ENCODE assay signal across 14 cellular contexts in the genomic region with DNA sequence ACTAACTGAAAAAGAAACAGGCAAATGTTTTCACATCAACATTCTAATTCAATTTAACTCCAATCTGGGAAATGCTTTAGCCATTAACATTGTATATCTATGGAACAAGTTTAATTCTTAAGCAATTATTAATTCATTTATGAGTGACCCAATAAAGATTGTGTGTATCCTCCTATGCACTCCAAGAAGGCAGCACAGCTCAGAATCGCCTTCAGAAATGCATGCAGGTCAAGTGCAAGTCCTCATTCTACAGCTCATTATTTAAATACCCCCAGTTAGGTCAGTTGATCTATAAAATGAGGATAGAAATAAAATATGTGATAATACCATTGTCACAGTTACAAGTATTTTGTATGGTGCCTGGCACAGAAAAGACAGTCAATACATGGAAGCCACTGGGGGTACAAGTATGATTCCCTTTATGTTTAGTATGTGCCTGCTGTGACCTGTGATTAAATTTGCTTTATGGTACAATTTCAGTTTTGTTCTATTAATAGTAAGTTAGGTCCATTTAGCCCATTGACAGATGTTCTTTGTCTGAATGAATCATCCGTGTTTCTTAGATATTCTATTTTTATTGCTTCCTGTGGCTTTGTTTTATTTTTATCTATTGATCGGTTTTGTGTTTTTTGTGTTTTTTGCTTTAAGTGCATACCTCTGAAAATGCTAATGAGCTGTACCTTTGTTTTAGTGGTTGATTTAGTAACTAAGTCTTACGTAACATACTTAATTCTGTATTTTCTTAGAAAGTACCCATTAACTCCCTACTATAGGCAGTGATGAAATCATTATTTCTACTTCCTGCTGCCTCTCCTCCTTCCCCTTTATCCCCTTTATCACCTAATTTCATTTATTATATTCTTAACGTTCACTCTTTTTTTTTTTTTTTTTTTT. TPM values are rescaled to one million over a fixed set of nuclear protein-coding genes. Genes with fewer than 3 reads are reported as not detected.
A peak's percentile ranks its signal among the peaks of the same experiment; 100 is the strongest.
DNase-seq lines count a peak whose midpoint lies in the region; ATAC-seq and TF ChIP-seq lines count a peak whose summit lies in the region.
"Had no signal": no experiment of that assay in that cellular context is flagged by ENCODE, and none has a peak within 500 bp of the region (broad histone marks: within the 10 kb centered on the region; RNA-seq: fewer than 3 reads in every experiment).

No MANE protein-coding gene starts in this region.

- no peak overlapping the region for H3K27ac Mint-ChIP-seq in activated CD8-positive, alpha-beta memory T cell treated with anti-CD3 and anti-CD28 coated beads, Interleukin-2, amount 10 ng/mL, durations not matched to agents 7 days and 5 days

- no peak overlapping the region for H3K9ac ChIP-seq in KMS-11

- peak overlapping the region; percentile 65 for H3K4me2 ChIP-seq in KMS-11

- H3K9me3 ChIP-seq in left ventricle myocardium inferior (replicated peaks) = peaks cover 18% of the 10 kb centered on the region
- H3K9me3 ChIP-seq: SJCRH30 had no signal

- H3K27ac ChIP-seq in KMS-11 (peak overlapping the region; percentile 69), left ventricle myocardium inferior (replicated peaks) (no peak overlapping the region)
- H3K27ac ChIP-seq: SJCRH30 had no signal

- H3K27me3 Mint-ChIP-seq in activated CD8-positive, alpha-beta memory T cell treated with anti-CD3 and anti-CD28 coated beads, Interleukin-2, amount 10 ng/mL, durations not matched to agents 7 days and 5 days = peaks cover 3% of the 10 kb centered on the region

- no peaks in the 10 kb centered on the region for H3K27me3 ChIP-seq in KMS-11 (ENCODE audit: insufficient read depth, low read depth)
- H3K27me3 ChIP-seq in left ventricle myocardium inferior (ENCODE audit: low read depth) = peaks cover 39% of the 10 kb centered on the region

- H4K20me1 ChIP-seq in KMS-11 (ENCODE audit: insufficient read depth) = no peaks in the 10 kb centered on the region

- peak; percentile 69 for ATAC-seq in HG02642 (IDR thresholded peaks at IDR 0.05; ENCODE audit: poor library complexity, unreplicated experiment)
- no peak for ATAC-seq in activated CD8-positive, alpha-beta memory T cell treated with anti-CD3 and anti-CD28 coated beads, Interleukin-2, amount 10 ng/mL, durations not matched to agents 7 days and 5 days
- ATAC-seq: HCT116, left cardiac atrium had no signal

- no peaks in the 10 kb centered on the region for H3K9me3 Mint-ChIP-seq in activated CD8-positive, alpha-beta memory T cell treated with anti-CD3 and anti-CD28 coated beads, Interleukin-2, amount 10 ng/mL, durations not matched to agents 7 days and 5 days (ENCODE audit: low read depth)

- H3K4me3 ChIP-seq in KMS-11 (IDR thresholded peaks at IDR 0.05; ENCODE audit: insufficient read depth, low read depth, low read length) (no peak overlapping the region), left ventricle myocardium inferior (no peak overlapping the region)
- H3K4me3 ChIP-seq: SJCRH30 had no signal

- H3K79me2 ChIP-seq in KMS-11 (ENCODE audit: insufficient read depth, low read depth) = no peaks in the 10 kb centered on the region

- intact Hi-C loops in left ventricle myocardium inferior (cut with micrococcal nuclease) = no loop called here

- H3K4me1 ChIP-seq in KMS-11 (ENCODE audit: low read depth, poor library complexity, severe bottlenecking) (peaks cover 84% of the 10 kb centered on the region), left ventricle myocardium inferior (no peaks in the 10 kb centered on the region)
- H3K4me1 ChIP-seq: SJCRH30 had no signal

- no peak overlapping the region for H2AFZ ChIP-seq in KMS-11 (ENCODE audit: low read depth)

- no peaks in the 10 kb centered on the region for H3K4me1 Mint-ChIP-seq in activated CD8-positive, alpha-beta memory T cell treated with anti-CD3 and anti-CD28 coated beads, Interleukin-2, amount 10 ng/mL, durations not matched to agents 7 days and 5 days

- H3K36me3 Mint-ChIP-seq in activated CD8-positive, alpha-beta memory T cell treated with anti-CD3 and anti-CD28 coated beads, Interleukin-2, amount 10 ng/mL, durations not matched to agents 7 days and 5 days = no peaks in the 10 kb centered on the region

- no peaks in the 10 kb centered on the region for H3K36me3 ChIP-seq in KMS-11 (ENCODE audit: insufficient read depth)
- H3K36me3 ChIP-seq in left ventricle myocardium inferior = no peaks in the 10 kb centered on the region
- H3K36me3 ChIP-seq: SJCRH30 had no signal

- H3K4me3 Mint-ChIP-seq in activated CD8-positive, alpha-beta memory T cell treated with anti-CD3 and anti-CD28 coated beads, Interleukin-2, amount 10 ng/mL, durations not matched to agents 7 days and 5 days = no peak overlapping the region

- TF ChIP-seq CTCF in KMS-11 (conservative IDR thresholded peaks at IDR 0.05; ENCODE audit: low read depth, low read length) (no peak), left ventricle myocardium inferior (IDR thresholded peaks at IDR 0.05; ENCODE audit: borderline replicate concordance) (no peak)

- CTCF ChIA-PET in activated CD8-positive, alpha-beta memory T cell treated with anti-CD3 and anti-CD28 coated beads, Interleukin-2, amount 10 ng/mL, durations not matched to agents 7 days and 5 days (lab: Charles Lee) = no interaction called here

- peak; percentile 14 for DNase-seq in GM19238 (ENCODE audit: insufficient read length, low spot score)
- DNase-seq in myocyte (ENCODE audit: low read depth) = peak; percentile 10
- DNase-seq in left ventricle myocardium inferior = no peak
- no peak for DNase-seq in amniotic stem cell (lab: John Stamatoyannopoulos, UW)
- no peak for DNase-seq in NCI-H526 treated with DMSO at 0.1 percent for 48 hours (lab: John Stamatoyannopoulos, UW)
- no peak for DNase-seq in activated CD8-positive, alpha-beta memory T cell treated with anti-CD3 and anti-CD28 coated beads, Interleukin-2, amount 10 ng/mL, durations not matched to agents 7 days and 5 days
- DNase-seq: activated CD8-positive, alpha-beta memory T cell treated with anti-CD3 and anti-CD28 coated beads for 24 hours; left cardiac atrium; NCI-H1048; posterior cingulate gyrus; SJCRH30 had no signal

RNA-seq across cellular contexts. Expression of a gene that starts 42.8 kb away (rescaled TPM):
- total RNA-seq in myocyte = not detected in 2 replicates
- polyA plus RNA-seq in myocyte (2012) = 0.04 TPM
- total RNA-seq in left ventricle myocardium inferior = 4.5 TPM
- total RNA-seq in activated CD8-positive, alpha-beta memory T cell treated with anti-CD3 and anti-CD28 coated beads, Interleukin-2, amount 10 ng/mL, durations not matched to agents 7 days and 5 days = not detected
- total RNA-seq: SJCRH30 had no signal

Comparison
In these comparisons a context has a peak if more than half of its experiments do, and no peak if none do; other contexts are left out.
1. DNase-seq: peak in GM19238 (single experiment) and myocyte (single experiment); none in left ventricle myocardium inferior (single experiment), amniotic stem cell (single experiment), NCI-H526 treated with DMSO at 0.1 percent for 48 hours (single experiment) and activated CD8-positive, alpha-beta memory T cell treated with anti-CD3 and anti-CD28 coated beads, Interleukin-2, amount 10 ng/mL, durations not matched to agents 7 days and 5 days (single experiment).